Comparison of ENCODE assay signal across 2 cellular contexts in genomic region chr12:25718081-25718731, GRCh38.
A peak's percentile ranks its signal among the peaks of the same experiment; 100 is the strongest.
TF ChIP-seq lines count a peak whose summit lies in the region.

No MANE protein-coding gene starts in this region.

TF ChIP-seq in GM23338, 12 proteins besides CTCF, POLR2A, EP300 and RAD21 (continued from another document):
- TF ChIP-seq ZNF462 (CRISPR knock-in tag; IDR thresholded peaks at IDR 0.05) (no peak), POLR2AphosphoS5 (IDR thresholded peaks at IDR 0.05; ENCODE audit: low read depth) (no peak), CREB1 (CRISPR knock-in tag; IDR thresholded peaks at IDR 0.05; ENCODE audit: low read depth) (no peak), JUNB (IDR thresholded peaks at IDR 0.05; ENCODE audit: unreplicated experiment) (no peak), ZNF331 (CRISPR knock-in tag; IDR thresholded peaks at IDR 0.05; ENCODE audit: low read depth) (no peak), REST (IDR thresholded peaks at IDR 0.05; ENCODE audit: unreplicated experiment) (no peak), STAT1 (IDR thresholded peaks at IDR 0.05; ENCODE audit: unreplicated experiment) (no peak), ETS1 (IDR thresholded peaks at IDR 0.05) (no peak)
TF ChIP-seq in GM23338: peak in this region for 0.

TF ChIP-seq in K562, 482 proteins besides CTCF, POLR2A, EP300 and RAD21:
- no peak for TF ChIP-seq REST (CRISPR knock-in tag; IDR thresholded peaks at IDR 0.05; ENCODE audit: low read depth)
- 0 out of 2 replicates have a peak, but pooled peaks have one; percentile 22 for TF ChIP-seq RREB1 (CRISPR knock-in tag; IDR thresholded peaks at IDR 0.05)
